20 cellular contexts compared by ENCODE assay signal in the genomic region with DNA sequence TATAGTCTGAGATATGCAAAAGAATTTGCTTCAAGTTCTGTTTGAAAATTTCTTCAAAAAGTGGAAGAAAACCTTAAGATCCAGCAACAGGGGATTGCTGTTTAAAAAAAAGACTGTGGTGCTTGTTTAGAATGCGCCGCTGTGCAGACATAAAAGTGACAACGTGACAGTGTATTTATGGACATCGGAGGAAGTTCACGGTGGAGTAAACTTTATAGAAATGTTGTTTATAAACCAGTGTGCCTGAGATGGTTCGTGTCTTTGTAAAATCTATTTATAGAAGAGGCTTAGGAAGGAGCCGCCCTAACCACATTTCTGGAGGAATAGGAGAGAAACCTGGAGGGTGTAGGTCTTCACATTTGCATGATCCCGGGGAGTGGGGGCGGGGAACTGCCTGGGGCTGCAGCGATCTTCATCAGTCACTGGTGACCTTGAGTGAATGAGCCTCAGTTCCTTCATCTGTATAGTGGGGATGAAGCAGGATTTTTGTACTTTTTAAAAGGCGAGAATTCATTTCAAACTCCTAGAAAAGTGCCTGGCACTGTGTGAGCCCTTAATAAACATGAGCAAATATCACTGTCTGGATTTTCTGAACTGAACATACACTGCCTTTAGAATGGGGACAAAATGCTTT. TPM values are rescaled to one million over a fixed set of nuclear protein-coding genes. Genes with fewer than 3 reads are reported as not detected.
DNase-seq lines count a peak whose midpoint lies in the region; ATAC-seq and TF ChIP-seq lines count a peak whose summit lies in the region.
"Had no signal": no experiment of that assay in that cellular context is flagged by ENCODE, and none has a peak within 500 bp of the region (broad histone marks: within the 10 kb centered on the region; RNA-seq: fewer than 3 reads in every experiment).

No MANE protein-coding gene starts in this region.

- CTCF ChIA-PET in BJ (lab: Yijun Ruan, JAX) (no interaction called here), OCI-LY7 (lab: Charles Lee; ENCODE audit: unreplicated experiment) (no interaction called here)

- H3K4me2 ChIP-seq in H9 (ENCODE audit: insufficient read depth, insufficient read length, low read length) (no peak overlapping the region), OCI-LY7 (ENCODE audit: low read length) (peak overlapping the region; percentile 77)

- no peak overlapping the region for H3K4me3 ChIP-seq in BJ (ENCODE audit: low read depth, low read length)
- H3K4me3 ChIP-seq in OCI-LY7 (ENCODE audit: low read depth, low read length, poor library complexity, severe bottlenecking): peak overlapping the region; percentile 55
- H3K4me3 ChIP-seq: left lung had no signal

- no peak overlapping the region for H4K5ac ChIP-seq in H9 (ENCODE audit: insufficient read length, low read depth, low read length)

- no peak for TF ChIP-seq CTCF in BJ (IDR thresholded peaks at IDR 0.05; ENCODE audit: insufficient read depth, low read depth, low read length)
- TF ChIP-seq CTCF in H9 (conservative IDR thresholded peaks at IDR 0.05): no peak
- no peak for TF ChIP-seq CTCF in OCI-LY7 (conservative IDR thresholded peaks at IDR 0.05; ENCODE audit: low read length)

- no peak overlapping the region for H2AFZ ChIP-seq in H9 (ENCODE audit: low read length)
- peak overlapping the region; percentile 71; the same call in 1 of the 2 replicates for H2AFZ ChIP-seq in OCI-LY7 (ENCODE audit: low read length)

- no peak overlapping the region for H4K8ac ChIP-seq in H9 (replicated peaks; ENCODE audit: insufficient read length, low read depth, low read length)

- H3K4me3 Mint-ChIP-seq in H9: no peak overlapping the region
- peak overlapping the region; percentile 12 for H3K4me3 Mint-ChIP-seq in memory B cell
- H3K4me3 Mint-ChIP-seq: central memory CD8-positive, alpha-beta T cell; effector memory CD8-positive, alpha-beta T cell; natural killer cell treated with Interleukin-12 subunit alpha and Interleukin-12 subunit beta and Interleukin-15 and Interleukin-18, amount 100 ng/mL, for 72 hours; stimulated activated naive CD8-positive, alpha-beta T cell treated with anti-CD3 and anti-CD28 coated beads, Interleukin-15, amount 100 ng/mL, for 72 hours had no signal

- no peaks in the 10 kb centered on the region for H3K79me2 ChIP-seq in H9 (ENCODE audit: insufficient read depth, low read length)
- 0 out of 2 replicates have a peak, but pooled peaks cover 4% of the 10 kb centered on the region for H3K79me2 ChIP-seq in OCI-LY7 (ENCODE audit: insufficient read depth, low read depth, low read length)

- BruUV-seq in OCI-LY7 (replicated peaks; lab: Mats Ljungman, UMichigan): no TSS peak

- H3K79me1 ChIP-seq in H9 (ENCODE audit: insufficient read depth, low read depth, low read length, poor library complexity, severe bottlenecking): no peaks in the 10 kb centered on the region

- peaks cover 5% of the 10 kb centered on the region; the same call in 1 of the 2 replicates for H3K36me3 ChIP-seq in BJ (ENCODE audit: control insufficient read depth, insufficient read depth, low read length)
- H3K36me3 ChIP-seq in OCI-LY7 (ENCODE audit: insufficient read depth, low read length): no peaks in the 10 kb centered on the region
- H3K36me3 ChIP-seq: left lung had no signal

- no peak overlapping the region for H3K27ac ChIP-seq in H9 (ENCODE audit: insufficient read length, low read depth, low read length)
- H3K27ac ChIP-seq in OCI-LY7 (ENCODE audit: low read depth, low read length, poor library complexity, severe bottlenecking): peak overlapping the region; percentile 97
- H3K27ac ChIP-seq: left lung had no signal

- H3K4ac ChIP-seq in H9 (ENCODE audit: low read depth, low read length): no peak overlapping the region

- intact Hi-C loops in OCI-LY7 (cut with micrococcal nuclease; ENCODE audit: unreplicated experiment): loop anchor here (2.0 kb wide), 2 partner anchors 102 to 110 kb away; no protein-coding TSS in a partner anchor

- H3K4me1 Mint-ChIP-seq in H9: peaks cover 7 to 14% of the 10 kb centered on the region in 2 experiments
- H3K4me1 Mint-ChIP-seq in memory B cell: peaks cover 15% of the 10 kb centered on the region
- H3K4me1 Mint-ChIP-seq: central memory CD8-positive, alpha-beta T cell; stimulated activated naive CD8-positive, alpha-beta T cell treated with anti-CD3 and anti-CD28 coated beads, Interleukin-15, amount 100 ng/mL, for 72 hours had no signal

- no peak overlapping the region for H3K9ac ChIP-seq in H9 (ENCODE audit: extremely low read depth, insufficient read length, low read length)

- no peak overlapping the region for H2BK12ac ChIP-seq in H9 (ENCODE audit: insufficient read length, low read depth, low read length)

- H3K9me3 Mint-ChIP-seq in H9 (no peaks in the 10 kb centered on the region), memory B cell (no peaks in the 10 kb centered on the region)
- H3K9me3 Mint-ChIP-seq: central memory CD8-positive, alpha-beta T cell; effector memory CD8-positive, alpha-beta T cell; natural killer cell treated with Interleukin-12 subunit alpha and Interleukin-12 subunit beta and Interleukin-15 and Interleukin-18, amount 100 ng/mL, for 72 hours; stimulated activated naive CD8-positive, alpha-beta T cell treated with anti-CD3 and anti-CD28 coated beads, Interleukin-15, amount 100 ng/mL, for 72 hours had no signal

- H3K27me3 Mint-ChIP-seq in H9 (ENCODE audit: low read depth): peaks cover 13% of the 10 kb centered on the region
- peaks cover 10% of the 10 kb centered on the region for H3K27me3 Mint-ChIP-seq in memory B cell

- H3K56ac ChIP-seq in H9 (ENCODE audit: insufficient read length, low read depth, low read length): no peak overlapping the region

- H2AK5ac ChIP-seq in H9 (ENCODE audit: insufficient read length, low read length): no peak overlapping the region

- H3K14ac ChIP-seq in H9 (ENCODE audit: insufficient read depth, low read length): no peak overlapping the region

- no peaks in the 10 kb centered on the region for H3K9me2 ChIP-seq in OCI-LY7 (ENCODE audit: insufficient read depth, low read length)

- no CpG with 5 or more reads among the region's 11 CpGs for WGBS in H9 (ENCODE audit: extremely low coverage, insufficient read length, low lambda C conversion rate)

- peak overlapping the region in 1 of 3 experiments; percentile 20; a peak in 1 of 7 replicates for H3K27ac Mint-ChIP-seq in H9
- no peak overlapping the region for H3K27ac Mint-ChIP-seq in memory B cell
- H3K27ac Mint-ChIP-seq: effector memory CD8-positive, alpha-beta T cell; natural killer cell treated with Interleukin-12 subunit alpha and Interleukin-12 subunit beta and Interleukin-15 and Interleukin-18, amount 100 ng/mL, for 72 hours; stimulated activated naive CD8-positive, alpha-beta T cell treated with anti-CD3 and anti-CD28 coated beads, Interleukin-15, amount 100 ng/mL, for 72 hours had no signal

- no peaks in the 10 kb centered on the region for H3K23me2 ChIP-seq in H9 (ENCODE audit: insufficient read length, low read depth, low read length, poor library complexity, severe bottlenecking)

- POLR2A ChIA-PET in BJ (lab: Charles Lee) (no interaction called here), OCI-LY7 (lab: Charles Lee) (interaction anchor here (1.5 kb wide), 1 partner anchor 13 kb away, joined by 3 read pairs; no protein-coding TSS in a partner anchor)

- H3K23ac ChIP-seq in H9 (ENCODE audit: insufficient read length, low read depth, low read length): no peak overlapping the region

- no peaks in the 10 kb centered on the region for H4K20me1 ChIP-seq in H9 (ENCODE audit: control insufficient read depth, insufficient read depth, insufficient read length)
- no peaks in the 10 kb centered on the region for H4K20me1 ChIP-seq in OCI-LY7 (ENCODE audit: insufficient read depth, low read length)

- H2BK5ac ChIP-seq in H9 (ENCODE audit: insufficient read length, low read length): no peak overlapping the region

- H2BK20ac ChIP-seq in H9 (ENCODE audit: low read depth, low read length, poor library complexity, severe bottlenecking): no peak overlapping the region

- no peaks in the 10 kb centered on the region; a peak in 1 of 7 replicates for H3K36me3 Mint-ChIP-seq in H9 (ENCODE audit: insufficient read depth in 1 of 3, low read depth in 3 of 3)
- H3K36me3 Mint-ChIP-seq in memory B cell: no peaks in the 10 kb centered on the region
- H3K36me3 Mint-ChIP-seq: natural killer cell treated with Interleukin-12 subunit alpha and Interleukin-12 subunit beta and Interleukin-15 and Interleukin-18, amount 100 ng/mL, for 72 hours had no signal

- H3K9me3 ChIP-seq in H9 (ENCODE audit: control insufficient read depth, low read depth, low read length): no peaks in the 10 kb centered on the region
- no peaks in the 10 kb centered on the region for H3K9me3 ChIP-seq in OCI-LY7 (ENCODE audit: low read length)
- H3K9me3 ChIP-seq: left lung had no signal

- H3T11ph ChIP-seq in H9 (ENCODE audit: low read length): no peak overlapping the region

- DNase-seq in BJ (ENCODE audit: low read depth) (peak; percentile 47), H9 (peak; percentile 24), OCI-LY7 (ENCODE audit: low spot score) (peak; percentile 76), memory B cell (ENCODE audit: low spot score in 2 of 2) (no peak), NCI-H1105 treated with DMSO at 0.1 percent for 48 hours (lab: John Stamatoyannopoulos, UW) (no peak), NCI-H2227 (lab: John Stamatoyannopoulos, UW; ENCODE audit: unreplicated experiment) (no peak)
- no peak for DNase-seq in activated CD4-positive, CD25-positive, alpha-beta regulatory T cell (lab: John Stamatoyannopoulos, UW)
- DNase-seq in activated CD4-positive, CD25-positive, alpha-beta regulatory T cell treated with anti-CD3 and anti-CD28 coated beads, Interleukin-2, amount 50 U/mL, for 72 hours: no peak
- DNase-seq: activated effector memory CD4-positive, alpha-beta T cell treated with anti-CD3 and anti-CD28 coated beads, Interleukin-2, amount 50 U/mL, for 16 hours; effector memory CD8-positive, alpha-beta T cell; left lung; MM.1S; NCI-H2107; NCI-H69; stimulated activated CD4-positive, alpha-beta T cell treated with anti-CD3 and anti-CD28 coated beads, Interleukin-15, amount 100 ng/mL, for 24 hours; stimulated activated naive CD8-positive, alpha-beta T cell treated with anti-CD3 and anti-CD28 coated beads, Interleukin-15, amount 100 ng/mL, for 72 hours had no signal

- H4K91ac ChIP-seq in H9 (ENCODE audit: insufficient read length, low read depth, low read length): no peak overlapping the region

- H3K4me1 ChIP-seq in H9 (ENCODE audit: insufficient read depth, low read length) (no peaks in the 10 kb centered on the region), OCI-LY7 (ENCODE audit: insufficient read depth, low read length, poor library complexity, severe bottlenecking) (peaks cover 69% of the 10 kb centered on the region)

- no peak overlapping the region for H3K18ac ChIP-seq in H9 (ENCODE audit: insufficient read length, low read depth, low read length)

- no peaks in the 10 kb centered on the region for H3K27me3 ChIP-seq in BJ (ENCODE audit: control insufficient read depth, insufficient read depth, low read length)
- no peaks in the 10 kb centered on the region for H3K27me3 ChIP-seq in H9 (ENCODE audit: insufficient read depth, low read length)
- H3K27me3 ChIP-seq: left lung had no signal

- H2BK15ac ChIP-seq in H9 (ENCODE audit: low read depth, low read length): no peak overlapping the region

- H2BK120ac ChIP-seq in H9 (ENCODE audit: low read depth, low read length, poor library complexity, severe bottlenecking): no peak overlapping the region

- ATAC-seq in memory B cell (ENCODE audit: low read depth): no peak
- ATAC-seq: effector memory CD8-positive, alpha-beta T cell; HCT116; left lung; natural killer cell treated with Interleukin-12 subunit alpha and Interleukin-12 subunit beta and Interleukin-15 and Interleukin-18, amount 100 ng/mL, for 72 hours; stimulated activated naive CD8-positive, alpha-beta T cell treated with anti-CD3 and anti-CD28 coated beads, Interleukin-15, amount 100 ng/mL, for 72 hours had no signal

RNA-seq across cellular contexts. Expression of gene ADGRD1, which starts 27.6 kb away (rescaled TPM):
- polyA plus RNA-seq in BJ (2011; rRNA removed): 40.1 and 68.5 TPM in 2 replicates
- 27.9 and 29.3 TPM in 2 replicates for polyA minus RNA-seq in BJ (2011; rRNA and poly(A)+ RNA removed)
- total RNA-seq in H9 (2021) (0.09 and 0.52 TPM in 2 replicates), OCI-LY7 (2022) (1.4 and 1.7 TPM in 2 replicates)
- total RNA-seq in OCI-LY7 (2014; rRNA removed; shearing (Covaris generic)): 0.95 and 1.0 TPM in 2 replicates
- total RNA-seq: natural killer cell treated with Interleukin-12 subunit alpha and Interleukin-12 subunit beta and Interleukin-15 and Interleukin-18, amount 100 ng/mL, for 72 hours; RPMI7951 had no signal

Comparison
In these comparisons a context has a peak if more than half of its experiments do, and no peak if none do; other contexts are left out.
1. DNase-seq: peak in BJ (single experiment), H9 (single experiment) and OCI-LY7 (single experiment); none in memory B cell (0 of 2), activated CD4-positive, CD25-positive, alpha-beta regulatory T cell (0 of 4), NCI-H1105 treated with DMSO at 0.1 percent for 48 hours (single experiment), NCI-H2227 (single experiment) and activated CD4-positive, CD25-positive, alpha-beta regulatory T cell treated with anti-CD3 and anti-CD28 coated beads, Interleukin-2, amount 50 U/mL, for 72 hours (single experiment).